1 cellular context compared by ENCODE assay signal in the genomic region with DNA sequence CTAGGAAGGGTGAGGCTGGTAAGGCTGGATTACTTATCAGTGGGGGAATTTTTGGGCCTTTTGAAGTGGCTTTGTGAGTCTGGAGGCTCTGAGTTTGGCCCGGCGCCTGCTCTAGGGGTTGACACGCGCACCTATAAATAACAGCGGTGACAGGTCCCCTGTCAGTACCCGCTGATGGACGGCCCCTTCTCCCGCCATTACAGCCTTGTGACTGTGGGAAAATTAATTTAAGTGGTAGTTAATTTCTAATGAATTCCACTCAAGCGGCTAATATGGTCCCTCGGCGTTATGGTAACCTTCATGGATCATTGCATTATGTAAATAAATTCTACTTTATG.
TF ChIP-seq lines count a peak whose summit lies in the region.

No MANE protein-coding gene starts in this region.

TF ChIP-seq in HEK293, 187 proteins besides CTCF, POLR2A, EP300 and RAD21 (continued from another document and continues in another):
- TF ChIP-seq ZNF280C (tag by site-specific recombination; IDR thresholded peaks at IDR 0.05) (no peak), ZNF2 (tag by site-specific recombination; IDR thresholded peaks at IDR 0.05) (no peak), ZFP37 (tag by site-specific recombination; IDR thresholded peaks at IDR 0.05) (no peak), ZNF558 (tag by site-specific recombination; IDR thresholded peaks at IDR 0.05) (no peak), ZBTB8A (tag by site-specific recombination; IDR thresholded peaks at IDR 0.05) (0 out of 2 replicates have a peak, but pooled peaks have one; percentile 15), ZNF747 (tag by site-specific recombination; IDR thresholded peaks at IDR 0.05) (no peak), OSR2 (tag by site-specific recombination; IDR thresholded peaks at IDR 0.05) (peak; percentile 49; the same call in 1 of the 2 replicates), YY1 (tag by site-specific recombination; IDR thresholded peaks at IDR 0.05) (peak; percentile 57; the same call in 1 of the 2 replicates), KLF1 (tag by site-specific recombination; IDR thresholded peaks at IDR 0.05) (peak; percentile 96), ZNF324 (tag by site-specific recombination; IDR thresholded peaks at IDR 0.05) (no peak), ZNF560 (tag by site-specific recombination; IDR thresholded peaks at IDR 0.05; ENCODE audit: borderline replicate concordance) (no peak), FEZF1 (tag by site-specific recombination; IDR thresholded peaks at IDR 0.05) (peak; percentile 49; the same call in 1 of the 2 replicates), ZNF571 (tag by site-specific recombination; IDR thresholded peaks at IDR 0.05) (no peak), SETDB1 (IDR thresholded peaks at IDR 0.05; ENCODE audit: insufficient read length, low read length) (no peak), ZNF398 (tag by site-specific recombination; IDR thresholded peaks at IDR 0.05) (no peak), ZNF239 (tag by site-specific recombination; IDR thresholded peaks at IDR 0.05) (no peak), PRDM6 (tag by site-specific recombination; IDR thresholded peaks at IDR 0.05) (no peak; the same call in 1 of the 2 replicates), ZNF266 (tag by site-specific recombination; IDR thresholded peaks at IDR 0.05; ENCODE audit: low read depth) (no peak), ZSCAN16 (tag by site-specific recombination; IDR thresholded peaks at IDR 0.05) (no peak), RBAK (tag by site-specific recombination; IDR thresholded peaks at IDR 0.05) (no peak), ZNF350 (tag by site-specific recombination; IDR thresholded peaks at IDR 0.05) (peak; percentile 33; the same call in 1 of the 2 replicates), ZNF513 (tag by site-specific recombination; IDR thresholded peaks at IDR 0.05) (0 out of 2 replicates have a peak, but pooled peaks have one; percentile 25), ZNF791 (tag by site-specific recombination; IDR thresholded peaks at IDR 0.05) (no peak), ZNF366 (tag by site-specific recombination; conservative IDR thresholded peaks at IDR 0.05) (no peak; the same call in 1 of the 2 replicates), ZXDB (tag by site-specific recombination; IDR thresholded peaks at IDR 0.05) (peak; percentile 44; the same call in 1 of the 2 replicates), ZNF549 (tag by site-specific recombination; IDR thresholded peaks at IDR 0.05) (no peak), ZNF670 (tag by site-specific recombination; IDR thresholded peaks at IDR 0.05; ENCODE audit: low read depth) (no peak), ZNF202 (tag by site-specific recombination; IDR thresholded peaks at IDR 0.05; ENCODE audit: borderline replicate concordance) (no peak), HOXA7 (CRISPR knock-in tag; IDR thresholded peaks at IDR 0.05; ENCODE audit: borderline replicate concordance) (no peak), ZBTB21 (tag by site-specific recombination; IDR thresholded peaks at IDR 0.05) (no peak), GFI1B (tag by site-specific recombination; IDR thresholded peaks at IDR 0.05) (no peak), ZNF426 (tag by site-specific recombination; IDR thresholded peaks at IDR 0.05) (no peak), ZNF600 (tag by site-specific recombination; IDR thresholded peaks at IDR 0.05) (no peak), ZNF837 (tag by site-specific recombination; IDR thresholded peaks at IDR 0.05) (no peak), ZNF677 (tag by site-specific recombination; IDR thresholded peaks at IDR 0.05) (no peak), KLF9 (tag by site-specific recombination; IDR thresholded peaks at IDR 0.05; ENCODE audit: low read depth) (no peak), KLF17 (tag by site-specific recombination; IDR thresholded peaks at IDR 0.05) (peak; percentile 97), ZBTB7A (tag by site-specific recombination; IDR thresholded peaks at IDR 0.05; ENCODE audit: low read depth) (no peak), TCF7L2 (IDR thresholded peaks at IDR 0.05; ENCODE audit: borderline replicate concordance, low read depth, low read length) (no peak), ZNF707 (tag by site-specific recombination; IDR thresholded peaks at IDR 0.05) (no peak), ZBTB20 (tag by site-specific recombination; IDR thresholded peaks at IDR 0.05) (no peak), AEBP2 (tag by site-specific recombination; IDR thresholded peaks at IDR 0.05; ENCODE audit: borderline replicate concordance) (no peak), ZNF501 (tag by site-specific recombination; IDR thresholded peaks at IDR 0.05) (no peak), EGR2 (tag by site-specific recombination; IDR thresholded peaks at IDR 0.05; ENCODE audit: low read depth) (no peak), ZNF610 (tag by site-specific recombination; IDR thresholded peaks at IDR 0.05; ENCODE audit: borderline replicate concordance) (0 out of 2 replicates have a peak, but pooled peaks have one; percentile 33), ZNF274 (IDR thresholded peaks at IDR 0.05; ENCODE audit: low read length) (no peak), ZNF274 (tag by site-specific recombination; IDR thresholded peaks at IDR 0.05; ENCODE audit: borderline replicate concordance) (no peak), ZEB2 (tag by site-specific recombination; IDR thresholded peaks at IDR 0.05) (0 out of 2 replicates have a peak, but pooled peaks have one; percentile 42), ZNF248 (tag by site-specific recombination; IDR thresholded peaks at IDR 0.05) (no peak)
- TF ChIP-seq, protein P1, sequence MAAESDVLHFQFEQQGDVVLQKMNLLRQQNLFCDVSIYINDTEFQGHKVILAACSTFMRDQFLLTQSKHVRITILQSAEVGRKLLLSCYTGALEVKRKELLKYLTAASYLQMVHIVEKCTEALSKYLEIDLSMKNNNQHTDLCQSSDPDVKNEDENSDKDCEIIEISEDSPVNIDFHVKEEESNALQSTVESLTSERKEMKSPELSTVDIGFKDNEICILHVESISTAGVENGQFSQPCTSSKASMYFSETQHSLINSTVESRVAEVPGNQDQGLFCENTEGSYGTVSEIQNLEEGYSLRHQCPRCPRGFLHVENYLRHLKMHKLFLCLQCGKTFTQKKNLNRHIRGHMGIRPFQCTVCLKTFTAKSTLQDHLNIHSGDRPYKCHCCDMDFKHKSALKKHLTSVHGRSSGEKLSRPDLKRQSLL (tag by site-specific recombination; IDR thresholded peaks at IDR 0.05): no peak
- TF ChIP-seq, protein P2, sequence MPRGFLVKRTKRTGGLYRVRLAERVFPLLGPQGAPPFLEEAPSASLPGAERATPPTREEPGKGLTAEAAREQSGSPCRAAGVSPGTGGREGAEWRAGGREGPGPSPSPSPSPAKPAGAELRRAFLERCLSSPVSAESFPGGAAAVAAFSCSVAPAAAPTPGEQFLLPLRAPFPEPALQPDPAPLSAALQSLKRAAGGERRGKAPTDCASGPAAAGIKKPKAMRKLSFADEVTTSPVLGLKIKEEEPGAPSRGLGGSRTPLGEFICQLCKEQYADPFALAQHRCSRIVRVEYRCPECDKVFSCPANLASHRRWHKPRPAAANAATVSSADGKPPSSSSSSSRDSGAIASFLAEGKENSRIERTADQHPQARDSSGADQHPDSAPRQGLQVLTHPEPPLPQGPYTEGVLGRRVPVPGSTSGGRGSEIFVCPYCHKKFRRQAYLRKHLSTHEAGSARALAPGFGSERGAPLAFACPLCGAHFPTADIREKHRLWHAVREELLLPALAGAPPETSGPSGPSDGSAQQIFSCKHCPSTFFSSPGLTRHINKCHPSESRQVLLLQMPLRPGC (tag by site-specific recombination; IDR thresholded peaks at IDR 0.05): peak; percentile 65
- TF ChIP-seq, protein P3, sequence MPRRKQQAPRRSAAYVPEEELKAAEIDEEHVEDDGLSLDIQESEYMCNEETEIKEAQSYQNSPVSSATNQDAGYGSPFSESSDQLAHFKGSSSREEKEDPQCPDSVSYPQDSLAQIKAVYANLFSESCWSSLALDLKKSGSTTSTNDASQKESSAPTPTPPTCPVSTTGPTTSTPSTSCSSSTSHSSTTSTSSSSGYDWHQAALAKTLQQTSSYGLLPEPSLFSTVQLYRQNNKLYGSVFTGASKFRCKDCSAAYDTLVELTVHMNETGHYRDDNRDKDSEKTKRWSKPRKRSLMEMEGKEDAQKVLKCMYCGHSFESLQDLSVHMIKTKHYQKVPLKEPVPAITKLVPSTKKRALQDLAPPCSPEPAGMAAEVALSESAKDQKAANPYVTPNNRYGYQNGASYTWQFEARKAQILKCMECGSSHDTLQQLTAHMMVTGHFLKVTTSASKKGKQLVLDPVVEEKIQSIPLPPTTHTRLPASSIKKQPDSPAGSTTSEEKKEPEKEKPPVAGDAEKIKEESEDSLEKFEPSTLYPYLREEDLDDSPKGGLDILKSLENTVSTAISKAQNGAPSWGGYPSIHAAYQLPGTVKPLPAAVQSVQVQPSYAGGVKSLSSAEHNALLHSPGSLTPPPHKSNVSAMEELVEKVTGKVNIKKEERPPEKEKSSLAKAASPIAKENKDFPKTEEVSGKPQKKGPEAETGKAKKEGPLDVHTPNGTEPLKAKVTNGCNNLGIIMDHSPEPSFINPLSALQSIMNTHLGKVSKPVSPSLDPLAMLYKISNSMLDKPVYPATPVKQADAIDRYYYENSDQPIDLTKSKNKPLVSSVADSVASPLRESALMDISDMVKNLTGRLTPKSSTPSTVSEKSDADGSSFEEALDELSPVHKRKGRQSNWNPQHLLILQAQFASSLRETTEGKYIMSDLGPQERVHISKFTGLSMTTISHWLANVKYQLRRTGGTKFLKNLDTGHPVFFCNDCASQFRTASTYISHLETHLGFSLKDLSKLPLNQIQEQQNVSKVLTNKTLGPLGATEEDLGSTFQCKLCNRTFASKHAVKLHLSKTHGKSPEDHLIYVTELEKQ (tag by site-specific recombination; IDR thresholded peaks at IDR 0.05; ENCODE audit: borderline replicate concordance): peak; percentile 70; the same call in 1 of the 2 replicates
